ENCODE assay signal across 8 cellular contexts in the genomic region with DNA sequence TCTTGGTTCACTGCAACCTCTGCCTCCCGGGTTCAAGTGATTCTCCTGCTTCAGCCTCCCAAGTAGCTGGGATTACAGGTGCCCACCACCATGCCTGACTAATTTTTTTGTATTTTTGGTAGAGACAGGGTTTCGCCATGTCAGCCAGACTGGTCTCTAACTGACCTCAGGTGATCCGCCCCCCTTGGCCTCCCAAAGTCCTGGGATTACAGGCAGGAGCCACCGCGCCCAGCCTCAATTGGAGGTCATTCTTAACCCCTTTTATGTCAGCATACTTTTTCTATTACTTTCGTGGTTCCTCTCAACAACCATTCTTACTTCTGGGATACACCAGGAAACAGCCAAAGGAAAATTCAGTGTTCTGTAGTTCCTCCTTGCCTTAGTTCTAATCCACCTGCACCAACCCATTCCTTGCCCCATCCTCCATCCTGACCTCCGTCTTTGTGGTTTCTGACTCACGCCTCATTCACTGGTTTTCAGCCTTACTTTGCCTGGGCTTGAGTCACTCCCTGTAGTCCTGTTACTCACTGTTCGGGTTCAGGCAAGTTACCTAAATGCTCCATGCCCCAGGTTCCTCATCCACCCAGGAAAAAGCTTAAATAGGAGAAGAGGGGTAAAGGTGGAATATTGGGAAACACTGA. TPM values are rescaled to one million over a fixed set of nuclear protein-coding genes. Genes with fewer than 3 reads are reported as not detected.
DNase-seq lines count a peak whose midpoint lies in the region; ATAC-seq and TF ChIP-seq lines count a peak whose summit lies in the region.
"Had no signal": no experiment of that assay in that cellular context is flagged by ENCODE, and none has a peak within 500 bp of the region (broad histone marks: within the 10 kb centered on the region; RNA-seq: fewer than 3 reads in every experiment).

No MANE protein-coding gene starts in this region.

- H3K27ac ChIP-seq in adrenal gland (no peak overlapping the region), esophagus muscularis mucosa (replicated peaks in 1 of 4) (no peak overlapping the region)
- H3K27ac ChIP-seq: neutrophil had no signal

- WGBS in adrenal gland, 4 donors = 71 to 81% (median 77%) methylated on average over 9 of the region's 9 CpGs
- 91% methylated on average over 9 of the region's 9 CpGs for WGBS in esophagus muscularis mucosa

- H3K27me3 ChIP-seq in adrenal gland = no peaks in the 10 kb centered on the region
- H3K27me3 ChIP-seq in esophagus muscularis mucosa = no peaks in the 10 kb centered on the region

- H3K4me3 ChIP-seq in adrenal gland = no peak overlapping the region
- H3K4me3 ChIP-seq in skeletal muscle cell (ENCODE audit: low read depth, low read length) = no peak overlapping the region
- no peak overlapping the region for H3K4me3 ChIP-seq in esophagus muscularis mucosa

- TF ChIP-seq POLR2A in adrenal gland (IDR thresholded peaks at IDR 0.05) = no peak
- TF ChIP-seq POLR2A in esophagus muscularis mucosa (IDR thresholded peaks at IDR 0.05; ENCODE audit: low read depth) = no peak

- intact Hi-C loops in adrenal gland (cut with DNase I) = no loop called here
- intact Hi-C loops in esophagus muscularis mucosa (cut with DNase I) = no loop called here

- TF ChIP-seq EP300 in esophagus muscularis mucosa (IDR thresholded peaks at IDR 0.05) = no peak

- H3K4me1 ChIP-seq in adrenal gland (replicated peaks in 1 of 2) (no peaks in the 10 kb centered on the region), esophagus muscularis mucosa (no peaks in the 10 kb centered on the region)

- DNase-seq in HT-29 (ENCODE audit: low spot score) (peak; percentile 63), adrenal gland (peak in 5 of 7 donors; percentile 40 to 58 (median 42)), skeletal muscle cell (ENCODE audit: low read depth) (peak; percentile 76), esophagus muscularis mucosa (ENCODE audit: extremely low spot score) (no peak)

- H3K9me3 ChIP-seq in adrenal gland (replicated peaks in 1 of 3) = no peaks in the 10 kb centered on the region
- no peaks in the 10 kb centered on the region for H3K9me3 ChIP-seq in esophagus muscularis mucosa
- H3K9me3 ChIP-seq: neutrophil had no signal

- TF ChIP-seq CTCF in adrenal gland (IDR thresholded peaks at IDR 0.05) (no peak), esophagus muscularis mucosa (IDR thresholded peaks at IDR 0.05) (no peak)

- ATAC-seq in GM18907 (IDR thresholded peaks at IDR 0.05; ENCODE audit: unreplicated experiment) = peak; percentile 15
- no peak for ATAC-seq in GM19467 (IDR thresholded peaks at IDR 0.05; ENCODE audit: unreplicated experiment)
- no peak for ATAC-seq in GM21619 (IDR thresholded peaks at IDR 0.05; ENCODE audit: unreplicated experiment)

- H3K36me3 ChIP-seq in adrenal gland (replicated peaks in 1 of 2) (no peaks in the 10 kb centered on the region), esophagus muscularis mucosa (no peaks in the 10 kb centered on the region)
- H3K36me3 ChIP-seq: neutrophil had no signal

RNA-seq across cellular contexts. Expression of a gene that starts 12.9 kb away (rescaled TPM):
- total RNA-seq in HT-29 (2014; rRNA removed; shearing (Covaris generic)) = 11.8 and 13.0 TPM in 2 replicates
- 10 to 100 TPM; 12.3 to 29.8 (median 21.9) TPM for total RNA-seq in adrenal gland
- polyA plus RNA-seq in adrenal gland = 10 to 100 TPM in 1 of 3 donors, 1 to 10 TPM in 2; 5.5 to 17.8 (median 5.6) TPM
- 10 to 100 TPM in 2 of 4 donors, 1 to 10 TPM in 2; 8.7 to 15.1 (median 10.8) TPM for total RNA-seq in esophagus muscularis mucosa

RNA-seq across cellular contexts. Expression of a gene that starts 29.9 kb away (rescaled TPM):
- 27.8 and 38.2 TPM in 2 replicates for total RNA-seq in HT-29 (2014; rRNA removed; shearing (Covaris generic))
- total RNA-seq in adrenal gland = 10 to 100 TPM in 7 of 8 donors, 1 to 10 TPM in 1; 6.5 to 21.0 (median 17.8) TPM
- polyA plus RNA-seq in adrenal gland = 10 to 100 TPM; 18.0 to 29.1 (median 22.8) TPM
- total RNA-seq in esophagus muscularis mucosa = 10 to 100 TPM; 11.2 to 22.4 (median 15.4) TPM
